14 cellular contexts compared by ENCODE assay signal in the genomic region with DNA sequence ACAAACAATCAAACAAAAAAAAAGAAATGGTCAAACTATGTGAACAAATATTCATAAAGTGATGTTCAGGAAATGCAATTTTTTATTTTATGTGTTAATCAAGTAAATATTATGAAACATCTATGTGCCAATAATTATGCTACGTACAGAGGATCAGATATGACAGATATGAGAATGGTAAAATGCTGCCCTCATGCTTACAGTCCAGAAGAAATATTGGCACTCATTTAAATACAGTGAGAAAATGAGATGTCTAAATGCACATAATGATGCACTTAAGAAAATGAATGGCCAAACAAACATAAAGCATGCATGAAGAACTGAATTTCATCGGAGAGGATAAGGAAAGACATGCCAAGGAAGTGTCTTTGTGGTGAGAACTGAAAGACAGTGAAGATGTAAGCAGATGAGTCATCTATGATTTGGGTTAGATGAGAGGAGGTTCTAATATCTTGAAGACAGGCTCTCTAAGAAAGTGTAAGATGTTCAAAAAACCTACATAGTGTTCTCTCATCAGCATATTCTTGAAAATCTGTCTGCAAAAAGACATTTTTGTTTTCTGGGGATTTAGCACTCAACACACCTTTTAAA.
DNase-seq lines count a peak whose midpoint lies in the region; ATAC-seq, FAIRE-seq and TF ChIP-seq lines count a peak whose summit lies in the region.
"Had no signal": no experiment of that assay in that cellular context is flagged by ENCODE, and none has a peak within 500 bp of the region (broad histone marks: within the 10 kb centered on the region; RNA-seq: fewer than 3 reads in every experiment).

No MANE protein-coding gene starts in this region.

- no peaks in the 10 kb centered on the region for H4K20me1 ChIP-seq in GM12878 (ENCODE audit: control insufficient read depth, insufficient read depth)

- DNase-seq in GM12891 (ENCODE audit: insufficient read length, low spot score) (no peak), GM12878 (ENCODE audit: low read depth, low spot score) (no peak), mesothelial cell of epicardium (ENCODE audit: low spot score in 2 of 2, unreplicated experiment in 2 of 2) (no peak), thyroid gland (no peak)
- no peak for DNase-seq in activated T-helper 2 cell treated with anti-CD3 and anti-CD28 coated beads, Interferon-gamma antibody, Interleukin-2, Interleukin-4, amounts not matched to agents 10 μg/mL and 5 μg/mL and 100 μg/mL, durations not matched to agents 14 hours and 24 hours and 36 hours (ENCODE audit: low spot score)
- DNase-seq in stimulated activated CD4-positive, alpha-beta T cell treated with anti-CD3 and anti-CD28 coated beads, Interleukin-2, amount 100 ng/mL, for 48 hours: no peak
- DNase-seq: activated CD8-positive, alpha-beta memory T cell treated with anti-CD3 and anti-CD28 coated beads, Interleukin-2, amount 50 U/mL, for 4 hours; EL; naive B cell had no signal

- H3K27ac ChIP-seq in GM12878 (ENCODE audit: control insufficient read depth, insufficient read depth): no peak overlapping the region
- no peak overlapping the region for H3K27ac ChIP-seq in thyroid gland
- H3K27ac ChIP-seq: skin epidermis had no signal

- H3K27me3 Mint-ChIP-seq in activated T-helper 2 cell treated with anti-CD3 and anti-CD28 coated beads, Interferon-gamma antibody, Interleukin-2, Interleukin-4, amounts not matched to agents 10 μg/mL and 5 μg/mL and 100 μg/mL, durations not matched to agents 14 hours and 24 hours and 36 hours (ENCODE audit: low read depth): no peaks in the 10 kb centered on the region
- no peaks in the 10 kb centered on the region for H3K27me3 Mint-ChIP-seq in mesothelial cell of epicardium (ENCODE audit: low read depth)
- H3K27me3 Mint-ChIP-seq: naive B cell had no signal

- no peak overlapping the region for H3K9ac ChIP-seq in GM12878 (ENCODE audit: control insufficient read depth, insufficient read depth, low read length)

- in situ Hi-C loops in GM12878 (cut with MboI): no loop called here

- intact Hi-C loops in GM12878 (cut with micrococcal nuclease; ENCODE audit: unreplicated experiment): no loop called here
- intact Hi-C loops in activated T-helper 2 cell treated with anti-CD3 and anti-CD28 coated beads, Interferon-gamma antibody, Interleukin-2, Interleukin-4, amounts not matched to agents 10 μg/mL and 5 μg/mL and 100 μg/mL, durations not matched to agents 14 hours and 24 hours and 36 hours (cut with micrococcal nuclease): no loop called here
- intact Hi-C loops in thyroid gland (cut with DNase I): no loop called here

- TF ChIP-seq POLR2A in GM12891 (IDR thresholded peaks at IDR 0.05; ENCODE audit: low read depth, low read length): no peak
- TF ChIP-seq POLR2A in GM12878 (IDR thresholded peaks at IDR 0.05; ENCODE audit: low read depth, low read length): no peak
- TF ChIP-seq POLR2A in thyroid gland (IDR thresholded peaks at IDR 0.05): no peak

- SMC1A ChIA-PET in GM12878 (lab: Charles Lee; ENCODE audit: uncharacterized antibody, unreplicated experiment): no interaction called here

- RAD21 ChIA-PET in GM12878 (lab: Charles Lee; ENCODE audit: unreplicated experiment): no interaction called here

- H3K4me2 ChIP-seq in GM12878 (ENCODE audit: control insufficient read depth, insufficient read depth): no peak overlapping the region

- H3K9me3 Mint-ChIP-seq in activated T-helper 2 cell treated with anti-CD3 and anti-CD28 coated beads, Interferon-gamma antibody, Interleukin-2, Interleukin-4, amounts not matched to agents 10 μg/mL and 5 μg/mL and 100 μg/mL, durations not matched to agents 14 hours and 24 hours and 36 hours: no peaks in the 10 kb centered on the region
- peaks cover 6% of the 10 kb centered on the region for H3K9me3 Mint-ChIP-seq in mesothelial cell of epicardium
- H3K9me3 Mint-ChIP-seq: T-helper 1 cell treated with Interleukin-12 subunit alpha and Interleukin-12 subunit beta and Interleukin-4 antibody, amounts not matched to agents 30 μg/mL and 1 μg/mL, for 36 hours had no signal

- H3K9me3 ChIP-seq in GM12878 (replicated peaks; ENCODE audit: control insufficient read depth, insufficient read depth, low read length) (no peaks in the 10 kb centered on the region), thyroid gland (no peaks in the 10 kb centered on the region)

- H3K4me3 ChIP-seq in GM12878 (no peak overlapping the region), thyroid gland (replicated peaks in 1 of 3) (no peak overlapping the region)
- H3K4me3 ChIP-seq: skin epidermis had no signal

- no peak for TF ChIP-seq RAD21 in GM12878 (IDR thresholded peaks at IDR 0.05; ENCODE audit: insufficient read depth, low read depth, low read length)

- FAIRE-seq in GM12891 (lab: Jason Lieb, UNC) (peak; percentile 23), GM12878 (lab: Jason Lieb, UNC) (peak; percentile 27)

- H3K27me3 ChIP-seq in GM12878 (replicated peaks in 1 of 2; ENCODE audit: control insufficient read depth in 2 of 2, insufficient read depth in 2 of 2, low read length in 1 of 2) (no peaks in the 10 kb centered on the region), thyroid gland (no peaks in the 10 kb centered on the region)

- no peak overlapping the region for H3K4me3 Mint-ChIP-seq in activated T-helper 2 cell treated with anti-CD3 and anti-CD28 coated beads, Interferon-gamma antibody, Interleukin-2, Interleukin-4, amounts not matched to agents 10 μg/mL and 5 μg/mL and 100 μg/mL, durations not matched to agents 14 hours and 24 hours and 36 hours (ENCODE audit: low read depth)
- H3K4me3 Mint-ChIP-seq in mesothelial cell of epicardium: no peak overlapping the region
- H3K4me3 Mint-ChIP-seq: brain; naive B cell; T-helper 1 cell treated with Interleukin-12 subunit alpha and Interleukin-12 subunit beta and Interleukin-4 antibody, amounts not matched to agents 30 μg/mL and 1 μg/mL, for 36 hours had no signal

- no peak for TF ChIP-seq EP300 in GM12878 (IDR thresholded peaks at IDR 0.05; ENCODE audit: borderline replicate concordance in 1 of 2, control insufficient read depth in 1 of 2, low read depth in 2 of 2, low read length in 2 of 2)

- peaks cover 3% of the 10 kb centered on the region for H3K4me1 Mint-ChIP-seq in activated T-helper 2 cell treated with anti-CD3 and anti-CD28 coated beads, Interferon-gamma antibody, Interleukin-2, Interleukin-4, amounts not matched to agents 10 μg/mL and 5 μg/mL and 100 μg/mL, durations not matched to agents 14 hours and 24 hours and 36 hours (ENCODE audit: low read depth)
- H3K4me1 Mint-ChIP-seq in mesothelial cell of epicardium: peaks cover 12% of the 10 kb centered on the region
- H3K4me1 Mint-ChIP-seq: brain, naive B cell had no signal

- 10% methylated on average over 2 of the region's 2 CpGs for WGBS in GM12878 (ENCODE audit: insufficient coverage, insufficient replicate concordance, low lambda C conversion rate, missing lambda C conversion rate)
- WGBS in thyroid gland, 2 donors: 81 to 82% methylated on average over 2 of the region's 2 CpGs

- peak; percentile 70 for ATAC-seq in GM21367 (IDR thresholded peaks at IDR 0.05; ENCODE audit: unreplicated experiment)
- peak; percentile 98 for ATAC-seq in HG03432 (IDR thresholded peaks at IDR 0.05; ENCODE audit: unreplicated experiment)
- no peak for ATAC-seq in GM12878

- H3K36me3 Mint-ChIP-seq in activated T-helper 2 cell treated with anti-CD3 and anti-CD28 coated beads, Interferon-gamma antibody, Interleukin-2, Interleukin-4, amounts not matched to agents 10 μg/mL and 5 μg/mL and 100 μg/mL, durations not matched to agents 14 hours and 24 hours and 36 hours (ENCODE audit: low read depth): no peaks in the 10 kb centered on the region
- H3K36me3 Mint-ChIP-seq in mesothelial cell of epicardium: no peaks in the 10 kb centered on the region
- H3K36me3 Mint-ChIP-seq: brain, naive B cell had no signal

- H3K36me3 ChIP-seq in GM12878 (ENCODE audit: control insufficient read depth in 2 of 2, insufficient read depth in 2 of 2, low read length in 1 of 2) (no peaks in the 10 kb centered on the region), thyroid gland (no peaks in the 10 kb centered on the region)

- H3K79me2 ChIP-seq in GM12878 (ENCODE audit: control insufficient read depth, insufficient read depth, low read length): no peaks in the 10 kb centered on the region

- H3K27ac Mint-ChIP-seq in activated T-helper 2 cell treated with anti-CD3 and anti-CD28 coated beads, Interferon-gamma antibody, Interleukin-2, Interleukin-4, amounts not matched to agents 10 μg/mL and 5 μg/mL and 100 μg/mL, durations not matched to agents 14 hours and 24 hours and 36 hours: no peak overlapping the region
- no peak overlapping the region for H3K27ac Mint-ChIP-seq in mesothelial cell of epicardium
- H3K27ac Mint-ChIP-seq: brain; T-helper 1 cell treated with Interleukin-12 subunit alpha and Interleukin-12 subunit beta and Interleukin-4 antibody, amounts not matched to agents 30 μg/mL and 1 μg/mL, for 36 hours had no signal

- no peaks in the 10 kb centered on the region for H3K4me1 ChIP-seq in GM12878 (ENCODE audit: control insufficient read depth, insufficient read depth, low read length)
- H3K4me1 ChIP-seq in thyroid gland: no peaks in the 10 kb centered on the region

- CTCF ChIA-PET in GM12878 (lab: Yijun Ruan, JAX): no interaction called here

- H2AFZ ChIP-seq in GM12878 (ENCODE audit: control insufficient read depth, low read depth, low read length): no peak overlapping the region

- POLR2A ChIA-PET in GM12878 (lab: Charles Lee): no interaction called here

- no TSS peak for BruUV-seq in GM12878 (replicated peaks; lab: Mats Ljungman, UMichigan)

- TF ChIP-seq CTCF in GM12878 (IDR thresholded peaks at IDR 0.05 in 2 of 3, conservative IDR thresholded peaks at IDR 0.05 in 1 of 3; ENCODE audit: control insufficient read depth in 2 of 3, extremely low read depth in 1 of 3, insufficient read depth in 1 of 3, low read depth in 3 of 3, low read length in 3 of 3): no peak
- TF ChIP-seq CTCF in mesothelial cell of epicardium (IDR thresholded peaks at IDR 0.05; ENCODE audit: unreplicated experiment): no peak
- TF ChIP-seq CTCF in thyroid gland (IDR thresholded peaks at IDR 0.05): no peak

TF ChIP-seq in GM12891, 5 proteins besides CTCF, POLR2A, EP300 and RAD21:
- TF ChIP-seq TAF1 (IDR thresholded peaks at IDR 0.05; ENCODE audit: low read depth, low read length) (no peak), SPI1 (IDR thresholded peaks at IDR 0.05; ENCODE audit: low read depth, low read length) (peak; percentile 30; the same call in 1 of the 2 replicates)
TF ChIP-seq in GM12891: peak in this region for 1.
